In the genomic region with DNA sequence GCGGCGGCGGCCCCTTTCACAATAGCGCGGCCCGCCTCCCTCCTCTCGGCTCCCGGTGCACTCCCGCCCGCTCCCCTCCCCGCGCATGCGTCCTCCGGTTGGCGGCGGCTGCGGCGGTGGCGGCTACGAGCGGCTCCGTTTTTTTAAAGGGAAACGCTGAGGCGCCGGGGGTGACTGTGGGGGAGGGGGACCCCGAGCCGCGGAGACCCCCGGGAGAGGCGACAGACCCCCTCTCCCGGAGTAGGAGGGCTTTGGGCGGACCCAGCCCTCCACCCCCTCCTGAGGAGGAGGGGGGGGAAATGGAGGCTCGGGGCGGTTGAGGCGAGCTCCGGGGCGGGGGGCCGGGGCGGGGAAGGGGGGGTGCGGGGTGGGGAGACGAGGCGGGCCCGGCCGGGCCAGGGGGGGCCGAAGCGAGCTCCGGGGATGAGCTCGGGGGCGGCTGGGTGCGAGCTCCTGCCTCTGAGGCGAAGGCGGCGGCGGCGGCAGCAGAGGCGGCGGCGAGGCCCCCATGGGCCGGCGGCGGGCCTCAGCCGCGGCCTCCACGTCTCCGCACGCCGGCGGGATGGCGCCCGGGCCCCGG, we compare ENCODE assay signal across 8 cellular contexts. TPM values are rescaled to one million over a fixed set of nuclear protein-coding genes. Genes with fewer than 3 reads are reported as not detected.
DNase-seq lines count a peak whose midpoint lies in the region; ATAC-seq and TF ChIP-seq lines count a peak whose summit lies in the region.

A gene with protein sequence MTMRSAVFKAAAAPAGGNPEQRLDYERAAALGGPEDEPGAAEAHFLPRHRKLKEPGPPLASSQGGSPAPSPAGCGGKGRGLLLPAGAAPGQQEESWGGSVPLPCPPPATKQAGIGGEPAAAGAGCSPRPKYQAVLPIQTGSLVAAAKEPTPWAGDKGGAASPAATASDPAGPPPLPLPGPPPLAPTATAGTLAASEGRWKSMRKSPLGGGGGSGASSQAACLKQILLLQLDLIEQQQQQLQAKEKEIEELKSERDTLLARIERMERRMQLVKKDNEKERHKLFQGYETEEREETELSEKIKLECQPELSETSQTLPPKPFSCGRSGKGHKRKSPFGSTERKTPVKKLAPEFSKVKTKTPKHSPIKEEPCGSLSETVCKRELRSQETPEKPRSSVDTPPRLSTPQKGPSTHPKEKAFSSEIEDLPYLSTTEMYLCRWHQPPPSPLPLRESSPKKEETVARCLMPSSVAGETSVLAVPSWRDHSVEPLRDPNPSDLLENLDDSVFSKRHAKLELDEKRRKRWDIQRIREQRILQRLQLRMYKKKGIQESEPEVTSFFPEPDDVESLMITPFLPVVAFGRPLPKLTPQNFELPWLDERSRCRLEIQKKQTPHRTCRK (plus strand): TSS at position 86 of the 580 bp plus-strand sequence. CDS start 642 bp downstream, outside the sequence.

- peak within 1 kb of the TSS; percentile 67 for H3K4me3 ChIP-seq in GM12875 (ENCODE audit: low read depth, low read length)

- peak; percentile 77 for DNase-seq in NCI-H460 (ENCODE audit: extremely low read depth, low read depth)
- peak; percentile 77 to 79 for DNase-seq in activated CD4-positive, alpha-beta T cell treated with anti-CD3 and anti-CD28 coated beads, Interleukin-2, amount 50 U/mL, for 24 hours (ENCODE audit: low read depth in 1 of 2, low spot score in 1 of 2)
- peak; percentile 52 for DNase-seq in dedifferentiated amniotic fluid mesenchymal stem cell (ENCODE audit: extremely low spot score)
- peak; percentile 96 for DNase-seq in left kidney (ENCODE audit: low read depth, low spot score)
- DNase-seq in stimulated activated CD4-positive, alpha-beta T cell treated with anti-CD3 and anti-CD28 coated beads, Interleukin-1b, Interleukin-23, amount 100 ng/mL, for 4 hours (ENCODE audit: low read depth in 2 of 2), result peak; percentile 76 to 83

- no peak for TF ChIP-seq CTCF in GM12875 (IDR thresholded peaks at IDR 0.05; ENCODE audit: borderline replicate concordance, insufficient read depth, low read depth, low read length)

- ATAC-seq in HG03039 (IDR thresholded peaks at IDR 0.05; ENCODE audit: unreplicated experiment) (peak; percentile 44), GM21367 (IDR thresholded peaks at IDR 0.05; ENCODE audit: unreplicated experiment) (no peak)

RNA-seq across cellular contexts. Expression of the gene that starts here (rescaled TPM):
- 68.0 and 74.2 TPM in 2 replicates for total RNA-seq in NCI-H460 (2014; rRNA removed; shearing (Covaris generic))
- 99.9 and 108 TPM in 2 replicates for polyA plus RNA-seq in NCI-H460 (2014; cell fraction: nucleus; rRNA removed)
